In genomic region chr7:114944742-114945625, GRCh38 we compare ENCODE assay signal across 1 cellular context.
TF ChIP-seq lines count a peak whose summit lies in the region.

No MANE protein-coding gene starts in this region.

TF ChIP-seq in SK-N-SH treated with all-trans-retinoic acid at 6 μM for 48 hours, 23 proteins besides CTCF, POLR2A, EP300 and RAD21 (continued from another document):
- TF ChIP-seq TCF4 (CRISPR knock-in tag; IDR thresholded peaks at IDR 0.05; ENCODE audit: borderline replicate concordance), result no peak
- no peak for TF ChIP-seq ZNF8 (CRISPR knock-in tag; IDR thresholded peaks at IDR 0.05)
- TF ChIP-seq ISL1 (CRISPR knock-in tag; IDR thresholded peaks at IDR 0.05), result no peak
- no peak for TF ChIP-seq ZNF70 (CRISPR knock-in tag; IDR thresholded peaks at IDR 0.05)
TF ChIP-seq in SK-N-SH treated with all-trans-retinoic acid at 6 μM for 48 hours: peak in this region for 0.
